Comparison of ENCODE assay signal across 1 cellular context in genomic region chr12:124493809-124494750, GRCh38.
TF ChIP-seq lines count a peak whose summit lies in the region.

No MANE protein-coding gene starts in this region.

TF ChIP-seq in GM12878, 131 proteins besides CTCF, POLR2A, EP300 and RAD21 (continued from another document):
- peak; percentile 71; the same call in 1 of the 2 replicates for TF ChIP-seq BCL11A (IDR thresholded peaks at IDR 0.05; ENCODE audit: low read depth, low read length)
- no peak for TF ChIP-seq REST (IDR thresholded peaks at IDR 0.05; ENCODE audit: low read depth, low read length)
- TF ChIP-seq SREBF1 (IDR thresholded peaks at IDR 0.05; ENCODE audit: low read length) = no peak
- TF ChIP-seq YBX1 (IDR thresholded peaks at IDR 0.05) = no peak
- no peak for TF ChIP-seq PRDM15 (CRISPR knock-in tag; IDR thresholded peaks at IDR 0.05)
- TF ChIP-seq, protein P1, sequence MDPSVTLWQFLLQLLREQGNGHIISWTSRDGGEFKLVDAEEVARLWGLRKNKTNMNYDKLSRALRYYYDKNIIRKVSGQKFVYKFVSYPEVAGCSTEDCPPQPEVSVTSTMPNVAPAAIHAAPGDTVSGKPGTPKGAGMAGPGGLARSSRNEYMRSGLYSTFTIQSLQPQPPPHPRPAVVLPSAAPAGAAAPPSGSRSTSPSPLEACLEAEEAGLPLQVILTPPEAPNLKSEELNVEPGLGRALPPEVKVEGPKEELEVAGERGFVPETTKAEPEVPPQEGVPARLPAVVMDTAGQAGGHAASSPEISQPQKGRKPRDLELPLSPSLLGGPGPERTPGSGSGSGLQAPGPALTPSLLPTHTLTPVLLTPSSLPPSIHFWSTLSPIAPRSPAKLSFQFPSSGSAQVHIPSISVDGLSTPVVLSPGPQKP (IDR thresholded peaks at IDR 0.05; ENCODE audit: low read depth, low read length) = no peak
- no peak; the same call in 1 of the 2 replicates for TF ChIP-seq ZBTB33 (IDR thresholded peaks at IDR 0.05)
- TF ChIP-seq RELA (IDR thresholded peaks at IDR 0.05; ENCODE audit: borderline replicate concordance, partially characterized antibody) = peak; percentile 67
- TF ChIP-seq TCF7 (IDR thresholded peaks at IDR 0.05; ENCODE audit: borderline replicate concordance) = no peak
- peak; percentile 85 for TF ChIP-seq MTA2 (IDR thresholded peaks at IDR 0.05; ENCODE audit: low read depth)
- TF ChIP-seq SIN3A (IDR thresholded peaks at IDR 0.05; ENCODE audit: low read depth, low read length) = peak; percentile 33; the same call in 1 of the 2 replicates
- TF ChIP-seq ZNF24 (IDR thresholded peaks at IDR 0.05) = no peak
- no peak for TF ChIP-seq ZNF384 (IDR thresholded peaks at IDR 0.05; ENCODE audit: borderline replicate concordance, low read depth, low read length)
- TF ChIP-seq MEF2B (IDR thresholded peaks at IDR 0.05; ENCODE audit: partially characterized antibody, poor library complexity, severe bottlenecking) = peak; percentile 75
- TF ChIP-seq ZNF274 (IDR thresholded peaks at IDR 0.05; ENCODE audit: insufficient read depth, insufficient read length) = no peak
- no peak for TF ChIP-seq MYC (IDR thresholded peaks at IDR 0.05; ENCODE audit: insufficient read depth, insufficient read length, insufficient replicate concordance, low read length, severe bottlenecking)
- TF ChIP-seq ZNF687 (IDR thresholded peaks at IDR 0.05) = peak; percentile 83
- peak; percentile 79 for TF ChIP-seq BCL3 (IDR thresholded peaks at IDR 0.05; ENCODE audit: borderline replicate concordance, insufficient read depth, low read depth, low read length, poor library complexity, severe bottlenecking)
- TF ChIP-seq WRNIP1 (IDR thresholded peaks at IDR 0.05; ENCODE audit: borderline replicate concordance, low read depth, low read length) = no peak
- no peak for TF ChIP-seq RBBP5 (conservative IDR thresholded peaks at IDR 0.05)
- TF ChIP-seq SMARCA5 (IDR thresholded peaks at IDR 0.05) = peak; percentile 52
- TF ChIP-seq PAX5 (IDR thresholded peaks at IDR 0.05; ENCODE audit: borderline replicate concordance, low read depth, low read length) = peak; percentile 90; the same call in 1 of the 2 replicates
- TF ChIP-seq CHD1 (IDR thresholded peaks at IDR 0.05; ENCODE audit: low read depth, low read length) = no peak
- no peak; the same call in 1 of the 2 replicates for TF ChIP-seq TARDBP (IDR thresholded peaks at IDR 0.05; ENCODE audit: borderline replicate concordance)
- TF ChIP-seq CBX3 (IDR thresholded peaks at IDR 0.05; ENCODE audit: borderline replicate concordance, low read depth) = no peak
- TF ChIP-seq NRF1 (conservative IDR thresholded peaks at IDR 0.05; ENCODE audit: low read depth, low read length) = no peak
- TF ChIP-seq TAF1 (IDR thresholded peaks at IDR 0.05; ENCODE audit: borderline replicate concordance, low read depth, low read length) = peak; percentile 74; the same call in 1 of the 2 replicates
- no peak for TF ChIP-seq MYB (IDR thresholded peaks at IDR 0.05; ENCODE audit: borderline replicate concordance, low read depth, low read length)
- peak; percentile 65; the same call in 1 of the 2 replicates for TF ChIP-seq RB1 (IDR thresholded peaks at IDR 0.05; ENCODE audit: borderline replicate concordance)
- no peak for TF ChIP-seq NR2C2 (IDR thresholded peaks at IDR 0.05; ENCODE audit: borderline replicate concordance, control insufficient read depth, insufficient read length, low read depth)
- no peak for TF ChIP-seq ZSCAN29 (IDR thresholded peaks at IDR 0.05)
- TF ChIP-seq MXI1 (IDR thresholded peaks at IDR 0.05; ENCODE audit: low read depth, low read length) = no peak
- TF ChIP-seq BHLHE40 (IDR thresholded peaks at IDR 0.05; ENCODE audit: borderline replicate concordance in 1 of 2, low read depth in 2 of 2, low read length in 1 of 2) = peak; percentile 46 to 52; a peak in 2 of 4 replicates
- TF ChIP-seq ETV6 (conservative IDR thresholded peaks at IDR 0.05 in 1 of 2, IDR thresholded peaks at IDR 0.05 in 1 of 2; ENCODE audit: borderline replicate concordance in 1 of 2, low read depth in 1 of 2) = peak in 1 of 2 experiments; percentile 78; a peak in 2 of 4 replicates
- TF ChIP-seq CEBPB (IDR thresholded peaks at IDR 0.05; ENCODE audit: borderline replicate concordance in 1 of 2, low read depth in 2 of 2, low read length in 2 of 2) = no peak
- TF ChIP-seq CHD2 (IDR thresholded peaks at IDR 0.05; ENCODE audit: borderline replicate concordance, low read depth, low read length) = peak; percentile 68; the same call in 1 of the 2 replicates
- 0 out of 2 replicates have a peak, but pooled peaks have one; percentile 3 for TF ChIP-seq SMC3 (IDR thresholded peaks at IDR 0.05; ENCODE audit: borderline replicate concordance, low read length)
- no peak for TF ChIP-seq SREBF2 (IDR thresholded peaks at IDR 0.05; ENCODE audit: low read length)
- TF ChIP-seq GABPA (IDR thresholded peaks at IDR 0.05; ENCODE audit: low read depth) = no peak
- TF ChIP-seq, protein P2, sequence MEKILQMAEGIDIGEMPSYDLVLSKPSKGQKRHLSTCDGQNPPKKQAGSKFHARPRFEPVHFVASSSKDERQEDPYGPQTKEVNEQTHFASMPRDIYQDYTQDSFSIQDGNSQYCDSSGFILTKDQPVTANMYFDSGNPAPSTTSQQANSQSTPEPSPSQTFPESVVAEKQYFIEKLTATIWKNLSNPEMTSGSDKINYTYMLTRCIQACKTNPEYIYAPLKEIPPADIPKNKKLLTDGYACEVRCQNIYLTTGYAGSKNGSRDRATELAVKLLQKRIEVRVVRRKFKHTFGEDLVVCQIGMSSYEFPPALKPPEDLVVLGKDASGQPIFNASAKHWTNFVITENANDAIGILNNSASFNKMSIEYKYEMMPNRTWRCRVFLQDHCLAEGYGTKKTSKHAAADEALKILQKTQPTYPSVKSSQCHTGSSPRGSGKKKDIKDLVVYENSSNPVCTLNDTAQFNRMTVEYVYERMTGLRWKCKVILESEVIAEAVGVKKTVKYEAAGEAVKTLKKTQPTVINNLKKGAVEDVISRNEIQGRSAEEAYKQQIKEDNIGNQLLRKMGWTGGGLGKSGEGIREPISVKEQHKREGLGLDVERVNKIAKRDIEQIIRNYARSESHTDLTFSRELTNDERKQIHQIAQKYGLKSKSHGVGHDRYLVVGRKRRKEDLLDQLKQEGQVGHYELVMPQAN (conservative IDR thresholded peaks at IDR 0.05) = no peak; the same call in 1 of the 2 replicates
- TF ChIP-seq PAX8 (IDR thresholded peaks at IDR 0.05) = no peak
- peak; percentile 44 for TF ChIP-seq EED (IDR thresholded peaks at IDR 0.05; ENCODE audit: low read depth)
- TF ChIP-seq MTA3 (IDR thresholded peaks at IDR 0.05; ENCODE audit: borderline replicate concordance, low read length) = no peak; the same call in 1 of the 2 replicates
- peak; percentile 99 for TF ChIP-seq POU2F2 (IDR thresholded peaks at IDR 0.05; ENCODE audit: borderline replicate concordance, low read depth, low read length)
- no peak for TF ChIP-seq SMAD5 (IDR thresholded peaks at IDR 0.05; ENCODE audit: low read depth)
- peak; percentile 96 for TF ChIP-seq NBN (IDR thresholded peaks at IDR 0.05)
- TF ChIP-seq EZH2 (IDR thresholded peaks at IDR 0.05; ENCODE audit: borderline replicate concordance, control insufficient read depth, low read depth, low read length) = no peak
- TF ChIP-seq KLF5 (IDR thresholded peaks at IDR 0.05; ENCODE audit: partially characterized antibody) = peak; percentile 50
- TF ChIP-seq ATF7 (IDR thresholded peaks at IDR 0.05; ENCODE audit: low read depth) = peak; percentile 81
